1 cellular context compared by ENCODE assay signal in the genomic region with DNA sequence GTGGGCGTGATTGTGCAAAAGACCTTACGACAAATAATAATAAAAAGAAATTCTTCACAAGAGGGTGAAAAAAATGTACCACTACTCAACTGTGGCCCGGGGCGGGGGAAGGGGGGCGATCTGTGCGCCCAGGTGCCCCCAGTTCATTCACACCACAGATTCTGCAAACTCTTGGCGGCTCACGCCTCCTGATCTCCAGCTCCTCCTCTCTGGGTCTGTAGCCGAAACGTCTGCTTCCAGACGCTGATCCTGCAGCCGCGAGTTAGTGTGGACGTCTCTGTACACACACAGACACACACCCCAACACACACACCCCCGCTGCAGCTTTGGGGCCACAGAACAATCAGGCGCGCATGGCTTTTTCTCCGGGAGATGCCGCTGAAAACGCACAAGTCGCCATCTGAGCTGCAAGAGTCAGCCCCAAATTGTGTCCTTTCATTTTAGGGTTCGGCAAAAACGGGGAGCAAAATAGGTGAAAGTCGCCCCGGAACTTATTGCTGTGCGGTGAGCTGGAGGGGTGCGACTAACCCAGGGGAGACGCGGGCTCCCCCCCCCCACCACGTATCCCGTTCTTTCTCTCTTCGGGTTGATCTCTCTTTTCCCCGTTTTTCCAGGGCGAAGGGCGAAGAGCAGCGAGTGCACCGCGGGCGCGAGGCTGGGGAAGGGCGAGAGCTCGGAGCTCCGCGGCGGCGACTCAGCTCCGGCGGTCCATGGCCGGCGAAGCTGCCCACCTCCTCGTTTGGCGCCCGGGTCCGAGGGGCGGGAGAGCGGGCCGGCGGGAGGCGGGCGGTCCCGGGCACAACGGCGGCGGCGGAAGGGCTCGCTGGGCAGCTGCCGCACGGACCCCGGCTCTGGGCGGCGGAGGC.
A peak's percentile ranks its signal among the peaks of the same experiment; 100 is the strongest.
TF ChIP-seq lines count a peak whose summit lies in the region.

No MANE protein-coding gene starts in this region.

TF ChIP-seq in HEK293, 187 proteins besides CTCF, POLR2A, EP300 and RAD21 (continued from another document and continues in another):
- TF ChIP-seq ZBTB44 (tag by site-specific recombination; IDR thresholded peaks at IDR 0.05) (no peak), ZNF184 (tag by site-specific recombination; IDR thresholded peaks at IDR 0.05) (no peak), YY2 (tag by site-specific recombination; IDR thresholded peaks at IDR 0.05) (no peak), ZNF654 (tag by site-specific recombination; IDR thresholded peaks at IDR 0.05; ENCODE audit: low read depth) (no peak), ZNF202 (tag by site-specific recombination; IDR thresholded peaks at IDR 0.05; ENCODE audit: borderline replicate concordance) (no peak), IKZF3 (tag by site-specific recombination; IDR thresholded peaks at IDR 0.05) (no peak), ZNF48 (tag by site-specific recombination; IDR thresholded peaks at IDR 0.05) (no peak), ZBTB21 (tag by site-specific recombination; IDR thresholded peaks at IDR 0.05) (no peak), ZNF596 (tag by site-specific recombination; IDR thresholded peaks at IDR 0.05) (peak; percentile 25; the same call in 1 of the 2 replicates), ZNF449 (tag by site-specific recombination; IDR thresholded peaks at IDR 0.05) (no peak), ZNF19 (tag by site-specific recombination; IDR thresholded peaks at IDR 0.05; ENCODE audit: low read depth) (no peak), ZNF335 (tag by site-specific recombination; conservative IDR thresholded peaks at IDR 0.05) (peak; percentile 53), MYNN (tag by site-specific recombination; IDR thresholded peaks at IDR 0.05; ENCODE audit: borderline replicate concordance) (no peak), ZNF843 (tag by site-specific recombination; IDR thresholded peaks at IDR 0.05) (no peak), ZBTB48 (tag by site-specific recombination; IDR thresholded peaks at IDR 0.05) (no peak), ZNF626 (tag by site-specific recombination; IDR thresholded peaks at IDR 0.05) (no peak), ZNF777 (tag by site-specific recombination; IDR thresholded peaks at IDR 0.05; ENCODE audit: borderline replicate concordance) (no peak), ZNF510 (tag by site-specific recombination; IDR thresholded peaks at IDR 0.05; ENCODE audit: insufficient replicate concordance) (no peak), ZBTB17 (tag by site-specific recombination; IDR thresholded peaks at IDR 0.05) (peak; percentile 11; the same call in 1 of the 2 replicates), ZNF548 (tag by site-specific recombination; IDR thresholded peaks at IDR 0.05) (no peak), ZNF175 (tag by site-specific recombination; IDR thresholded peaks at IDR 0.05) (no peak), BCL6B (tag by site-specific recombination; IDR thresholded peaks at IDR 0.05) (no peak), PRDM4 (tag by site-specific recombination; IDR thresholded peaks at IDR 0.05) (no peak), KLF7 (tag by site-specific recombination; IDR thresholded peaks at IDR 0.05; ENCODE audit: borderline replicate concordance) (no peak), KLF9 (tag by site-specific recombination; IDR thresholded peaks at IDR 0.05; ENCODE audit: low read depth) (no peak; the same call in 1 of the 2 replicates), PRDM1 (tag by site-specific recombination; IDR thresholded peaks at IDR 0.05) (no peak), ZNF2 (tag by site-specific recombination; IDR thresholded peaks at IDR 0.05) (0 out of 2 replicates have a peak, but pooled peaks have one; percentile 27), ZNF248 (tag by site-specific recombination; IDR thresholded peaks at IDR 0.05) (no peak), BCL11B (tag by site-specific recombination; IDR thresholded peaks at IDR 0.05; ENCODE audit: low read depth) (no peak), GLIS2 (tag by site-specific recombination; IDR thresholded peaks at IDR 0.05) (peak; percentile 53; the same call in 1 of the 2 replicates), ZNF302 (tag by site-specific recombination; IDR thresholded peaks at IDR 0.05; ENCODE audit: low read depth) (no peak), ZNF521 (tag by site-specific recombination; IDR thresholded peaks at IDR 0.05) (no peak), ZNF416 (tag by site-specific recombination; IDR thresholded peaks at IDR 0.05) (no peak), ZBTB20 (tag by site-specific recombination; IDR thresholded peaks at IDR 0.05) (peak; percentile 39)
- TF ChIP-seq, protein P1, sequence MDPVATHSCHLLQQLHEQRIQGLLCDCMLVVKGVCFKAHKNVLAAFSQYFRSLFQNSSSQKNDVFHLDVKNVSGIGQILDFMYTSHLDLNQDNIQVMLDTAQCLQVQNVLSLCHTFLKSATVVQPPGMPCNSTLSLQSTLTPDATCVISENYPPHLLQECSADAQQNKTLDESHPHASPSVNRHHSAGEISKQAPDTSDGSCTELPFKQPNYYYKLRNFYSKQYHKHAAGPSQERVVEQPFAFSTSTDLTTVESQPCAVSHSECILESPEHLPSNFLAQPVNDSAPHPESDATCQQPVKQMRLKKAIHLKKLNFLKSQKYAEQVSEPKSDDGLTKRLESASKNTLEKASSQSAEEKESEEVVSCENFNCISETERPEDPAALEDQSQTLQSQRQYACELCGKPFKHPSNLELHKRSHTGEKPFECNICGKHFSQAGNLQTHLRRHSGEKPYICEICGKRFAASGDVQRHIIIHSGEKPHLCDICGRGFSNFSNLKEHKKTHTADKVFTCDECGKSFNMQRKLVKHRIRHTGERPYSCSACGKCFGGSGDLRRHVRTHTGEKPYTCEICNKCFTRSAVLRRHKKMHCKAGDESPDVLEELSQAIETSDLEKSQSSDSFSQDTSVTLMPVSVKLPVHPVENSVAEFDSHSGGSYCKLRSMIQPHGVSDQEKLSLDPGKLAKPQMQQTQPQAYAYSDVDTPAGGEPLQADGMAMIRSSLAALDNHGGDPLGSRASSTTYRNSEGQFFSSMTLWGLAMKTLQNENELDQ (tag by site-specific recombination; IDR thresholded peaks at IDR 0.05; ENCODE audit: low read depth), result no peak
- TF ChIP-seq, protein P2, sequence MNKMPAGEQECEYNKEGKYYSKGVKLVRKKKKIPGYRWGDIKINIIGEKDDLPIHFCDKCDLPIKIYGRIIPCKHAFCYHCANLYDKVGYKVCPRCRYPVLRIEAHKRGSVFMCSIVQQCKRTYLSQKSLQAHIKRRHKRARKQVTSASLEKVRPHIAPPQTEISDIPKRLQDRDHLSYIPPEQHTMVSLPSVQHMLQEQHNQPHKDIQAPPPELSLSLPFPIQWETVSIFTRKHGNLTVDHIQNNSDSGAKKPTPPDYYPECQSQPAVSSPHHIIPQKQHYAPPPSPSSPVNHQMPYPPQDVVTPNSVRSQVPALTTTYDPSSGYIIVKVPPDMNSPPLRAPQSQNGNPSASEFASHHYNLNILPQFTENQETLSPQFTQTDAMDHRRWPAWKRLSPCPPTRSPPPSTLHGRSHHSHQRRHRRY (tag by site-specific recombination; IDR thresholded peaks at IDR 0.05), result no peak
- TF ChIP-seq, protein P3, sequence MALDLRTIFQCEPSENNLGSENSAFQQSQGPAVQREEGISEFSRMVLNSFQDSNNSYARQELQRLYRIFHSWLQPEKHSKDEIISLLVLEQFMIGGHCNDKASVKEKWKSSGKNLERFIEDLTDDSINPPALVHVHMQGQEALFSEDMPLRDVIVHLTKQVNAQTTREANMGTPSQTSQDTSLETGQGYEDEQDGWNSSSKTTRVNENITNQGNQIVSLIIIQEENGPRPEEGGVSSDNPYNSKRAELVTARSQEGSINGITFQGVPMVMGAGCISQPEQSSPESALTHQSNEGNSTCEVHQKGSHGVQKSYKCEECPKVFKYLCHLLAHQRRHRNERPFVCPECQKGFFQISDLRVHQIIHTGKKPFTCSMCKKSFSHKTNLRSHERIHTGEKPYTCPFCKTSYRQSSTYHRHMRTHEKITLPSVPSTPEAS (tag by site-specific recombination; IDR thresholded peaks at IDR 0.05), result peak; percentile 85
- TF ChIP-seq, protein P4, sequence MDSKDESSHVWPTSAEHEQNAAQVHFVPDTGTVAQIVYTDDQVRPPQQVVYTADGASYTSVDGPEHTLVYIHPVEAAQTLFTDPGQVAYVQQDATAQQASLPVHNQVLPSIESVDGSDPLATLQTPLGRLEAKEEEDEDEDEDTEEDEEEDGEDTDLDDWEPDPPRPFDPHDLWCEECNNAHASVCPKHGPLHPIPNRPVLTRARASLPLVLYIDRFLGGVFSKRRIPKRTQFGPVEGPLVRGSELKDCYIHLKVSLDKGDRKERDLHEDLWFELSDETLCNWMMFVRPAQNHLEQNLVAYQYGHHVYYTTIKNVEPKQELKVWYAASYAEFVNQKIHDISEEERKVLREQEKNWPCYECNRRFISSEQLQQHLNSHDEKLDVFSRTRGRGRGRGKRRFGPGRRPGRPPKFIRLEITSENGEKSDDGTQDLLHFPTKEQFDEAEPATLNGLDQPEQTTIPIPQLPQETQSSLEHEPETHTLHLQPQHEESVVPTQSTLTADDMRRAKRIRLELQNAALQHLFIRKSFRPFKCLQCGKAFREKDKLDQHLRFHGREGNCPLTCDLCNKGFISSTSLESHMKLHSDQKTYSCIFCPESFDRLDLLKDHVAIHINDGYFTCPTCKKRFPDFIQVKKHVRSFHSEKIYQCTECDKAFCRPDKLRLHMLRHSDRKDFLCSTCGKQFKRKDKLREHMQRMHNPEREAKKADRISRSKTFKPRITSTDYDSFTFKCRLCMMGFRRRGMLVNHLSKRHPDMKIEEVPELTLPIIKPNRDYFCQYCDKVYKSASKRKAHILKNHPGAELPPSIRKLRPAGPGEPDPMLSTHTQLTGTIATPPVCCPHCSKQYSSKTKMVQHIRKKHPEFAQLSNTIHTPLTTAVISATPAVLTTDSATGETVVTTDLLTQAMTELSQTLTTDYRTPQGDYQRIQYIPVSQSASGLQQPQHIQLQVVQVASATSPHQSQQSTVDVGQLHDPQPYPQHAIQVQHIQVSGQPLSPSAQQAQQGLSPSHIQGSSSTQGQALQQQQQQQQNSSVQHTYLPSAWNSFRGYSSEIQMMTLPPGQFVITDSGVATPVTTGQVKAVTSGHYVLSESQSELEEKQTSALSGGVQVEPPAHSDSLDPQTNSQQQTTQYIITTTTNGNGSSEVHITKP (tag by site-specific recombination; IDR thresholded peaks at IDR 0.05), result no peak
- TF ChIP-seq, protein P5, sequence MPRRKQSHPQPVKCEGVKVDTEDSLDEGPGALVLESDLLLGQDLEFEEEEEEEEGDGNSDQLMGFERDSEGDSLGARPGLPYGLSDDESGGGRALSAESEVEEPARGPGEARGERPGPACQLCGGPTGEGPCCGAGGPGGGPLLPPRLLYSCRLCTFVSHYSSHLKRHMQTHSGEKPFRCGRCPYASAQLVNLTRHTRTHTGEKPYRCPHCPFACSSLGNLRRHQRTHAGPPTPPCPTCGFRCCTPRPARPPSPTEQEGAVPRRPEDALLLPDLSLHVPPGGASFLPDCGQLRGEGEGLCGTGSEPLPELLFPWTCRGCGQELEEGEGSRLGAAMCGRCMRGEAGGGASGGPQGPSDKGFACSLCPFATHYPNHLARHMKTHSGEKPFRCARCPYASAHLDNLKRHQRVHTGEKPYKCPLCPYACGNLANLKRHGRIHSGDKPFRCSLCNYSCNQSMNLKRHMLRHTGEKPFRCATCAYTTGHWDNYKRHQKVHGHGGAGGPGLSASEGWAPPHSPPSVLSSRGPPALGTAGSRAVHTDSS (tag by site-specific recombination; IDR thresholded peaks at IDR 0.05), result no peak
